In genomic region chr7:102715718-102716117, GRCh38 we compare ENCODE assay signal across 7 cellular contexts. TPM values are rescaled to one million over a fixed set of nuclear protein-coding genes. Genes with fewer than 3 reads are reported as not detected.
DNase-seq lines count a peak whose midpoint lies in the region; ATAC-seq, FAIRE-seq and TF ChIP-seq lines count a peak whose summit lies in the region.
"Not testable (repeated sequence)": the region's sequence is repeated elsewhere in the genome, so short reads cannot be mapped to it uniquely, and the experiment has no call there.

No MANE protein-coding gene starts in this region.

- not testable (repeated sequence) for H3K36me3 ChIP-seq in PC-3 (ENCODE audit: low read depth, low read length); GM12878 (ENCODE audit: control insufficient read depth in 2 of 2, insufficient read depth in 2 of 2, low read length in 1 of 2); HepG2 (replicated peaks in 1 of 2; ENCODE audit: control insufficient read depth in 1 of 2, insufficient read depth in 2 of 2, low read length in 2 of 2)

- not testable (repeated sequence) for DNase-seq in PC-3; HepG2 (ENCODE audit: low spot score)
- DNase-seq in GM12878 (ENCODE audit: low read depth, low spot score) = peak; percentile 15

- not testable (repeated sequence) for H3K4me1 ChIP-seq in PC-3 (ENCODE audit: insufficient read depth, low read length); GM12878 (ENCODE audit: control insufficient read depth, insufficient read depth, low read length); HepG2 (ENCODE audit: insufficient read depth, low read length)

- H4K20me1 ChIP-seq in PC-3 (ENCODE audit: low read length); GM12878 (ENCODE audit: control insufficient read depth, insufficient read depth); HepG2 (ENCODE audit: insufficient read depth, low read length): not testable (repeated sequence)

- TF ChIP-seq POLR2A in GM12878 (IDR thresholded peaks at IDR 0.05; ENCODE audit: low read depth, low read length); HepG2 (IDR thresholded peaks at IDR 0.05; ENCODE audit: insufficient read depth in 1 of 2, low read depth in 2 of 2, low read length in 2 of 2): not testable (repeated sequence)

- peak; percentile 18 for FAIRE-seq in GM12878 (lab: Jason Lieb, UNC)
- FAIRE-seq in HepG2 (lab: Jason Lieb, UNC) = not testable (repeated sequence)

- TF ChIP-seq EP300 in GM12878 (IDR thresholded peaks at IDR 0.05; ENCODE audit: borderline replicate concordance in 1 of 2, control insufficient read depth in 1 of 2, low read depth in 2 of 2, low read length in 2 of 2); HepG2 (IDR thresholded peaks at IDR 0.05; ENCODE audit: low read depth in 2 of 2, low read length in 2 of 2); HepG2 (CRISPR knock-in tag; IDR thresholded peaks at IDR 0.05; ENCODE audit: borderline replicate concordance): not testable (repeated sequence)

- not testable (repeated sequence) for H3K4me3 ChIP-seq in PC-3 (ENCODE audit: low read length); GM12878; HepG2 (replicated peaks in 1 of 3; ENCODE audit: insufficient read depth in 1 of 3, low read depth in 2 of 3, low read length in 3 of 3)

- in situ Hi-C loops in GM12878 (cut with MboI); HepG2 (cut with HindIII; ENCODE audit: extremely low pct_ligation_motif_present, low pct_unique_long_range_greater_than_20kb): not testable (repeated sequence)

- CTCF ChIA-PET in PC-3 (lab: Charles Lee); HepG2 (lab: Yijun Ruan, JAX; ENCODE audit: low intra/inter-chr PET ratio, low total read pairs): not testable (repeated sequence)
- CTCF ChIA-PET in GM12878 (lab: Yijun Ruan, JAX) = interaction anchor here (1.1 kb wide), 1 partner anchor 33 kb away, joined by 3 read pairs; the partner anchor contains the start of gene FAM185A

- not testable (repeated sequence) for H3K4me2 ChIP-seq in PC-3 (ENCODE audit: low read length); GM12878 (ENCODE audit: control insufficient read depth, insufficient read depth); HepG2 (ENCODE audit: low read depth, low read length)

- RAD21 ChIA-PET in GM12878 (lab: Charles Lee; ENCODE audit: unreplicated experiment) = not testable (repeated sequence)

- not testable (repeated sequence) for H3K27ac ChIP-seq in PC-3 (ENCODE audit: low read length); GM12878 (ENCODE audit: control insufficient read depth, insufficient read depth); HepG2 (ENCODE audit: extremely low read length, insufficient read depth, low read length)

- not testable (repeated sequence) for BruUV-seq in PC-3 (replicated peaks; lab: Mats Ljungman, UMichigan); GM12878 (replicated peaks; lab: Mats Ljungman, UMichigan); HepG2 (replicated peaks; lab: Mats Ljungman, UMichigan)

- H3K9me3 ChIP-seq in PC-3 (ENCODE audit: low read length); GM12878 (replicated peaks; ENCODE audit: control insufficient read depth, insufficient read depth, low read length); HepG2 (ENCODE audit: low read length): not testable (repeated sequence)

- ATAC-seq in GM18519 (IDR thresholded peaks at IDR 0.05; ENCODE audit: low FRiP score, unreplicated experiment) (peak; percentile 51), GM21381 (IDR thresholded peaks at IDR 0.05; ENCODE audit: unreplicated experiment) (peak; percentile 37), HG02840 (IDR thresholded peaks at IDR 0.05; ENCODE audit: low FRiP score, unreplicated experiment) (peak; percentile 36), HG03378 (IDR thresholded peaks at IDR 0.05; ENCODE audit: unreplicated experiment) (peak; percentile 56), PC-3 (peak; percentile 14; the same call in 1 of the 2 replicates), GM12878 (peak; percentile 68), HepG2 (peak; percentile 88)

- TF ChIP-seq CTCF in PC-3 (conservative IDR thresholded peaks at IDR 0.05; ENCODE audit: low read depth, low read length); GM12878 (IDR thresholded peaks at IDR 0.05 in 2 of 3, conservative IDR thresholded peaks at IDR 0.05 in 1 of 3; ENCODE audit: control insufficient read depth in 2 of 3, extremely low read depth in 1 of 3, insufficient read depth in 1 of 3, low read depth in 3 of 3, low read length in 3 of 3); HepG2 (CRISPR knock-in tag; IDR thresholded peaks at IDR 0.05): not testable (repeated sequence)

- intact Hi-C loops in PC-3 (cut with micrococcal nuclease); GM12878 (cut with micrococcal nuclease; ENCODE audit: unreplicated experiment); HepG2 (cut with micrococcal nuclease; ENCODE audit: unreplicated experiment): not testable (repeated sequence)

- not testable (repeated sequence) for H2AFZ ChIP-seq in PC-3 (ENCODE audit: low read length); GM12878 (ENCODE audit: control insufficient read depth, low read depth, low read length); HepG2 (ENCODE audit: low read length)

- SMC1A ChIA-PET in GM12878 (lab: Charles Lee; ENCODE audit: uncharacterized antibody, unreplicated experiment) = not testable (repeated sequence)

- 0 out of 2 replicates have a peak, but pooled peaks have one; percentile 15 for TF ChIP-seq RAD21 in GM12878 (IDR thresholded peaks at IDR 0.05; ENCODE audit: insufficient read depth, low read depth, low read length)
- not testable (repeated sequence) for TF ChIP-seq RAD21 in HepG2 (CRISPR knock-in tag; IDR thresholded peaks at IDR 0.05)

- POLR2A ChIA-PET in PC-3 (lab: Charles Lee; ENCODE audit: unreplicated experiment); GM12878 (lab: Charles Lee); HepG2 (lab: Yijun Ruan, JAX): not testable (repeated sequence)

- H3K9ac ChIP-seq in PC-3 (ENCODE audit: low read length); GM12878 (ENCODE audit: control insufficient read depth, insufficient read depth, low read length); HepG2 (ENCODE audit: insufficient read depth, low read depth, low read length): not testable (repeated sequence)

- H3K27me3 ChIP-seq in PC-3 (ENCODE audit: low read length); GM12878 (replicated peaks in 1 of 2; ENCODE audit: control insufficient read depth in 2 of 2, insufficient read depth in 2 of 2, low read length in 1 of 2); HepG2 (ENCODE audit: control insufficient read depth in 1 of 2, insufficient read depth in 2 of 2, low read length in 2 of 2): not testable (repeated sequence)

- H3K9me2 ChIP-seq in PC-3 (replicated peaks; ENCODE audit: low read length) = not testable (repeated sequence)

- not testable (repeated sequence) for H3F3A ChIP-seq in PC-3 (ENCODE audit: low read length, unreplicated experiment)

- H3K79me2 ChIP-seq in PC-3 (ENCODE audit: low read length); GM12878 (ENCODE audit: control insufficient read depth, insufficient read depth, low read length); HepG2 (ENCODE audit: insufficient read depth, low read length): not testable (repeated sequence)

- WGBS in GM12878 (ENCODE audit: insufficient coverage, insufficient replicate concordance, low lambda C conversion rate, missing lambda C conversion rate) = 3% methylated on average over 3 of the region's 3 CpGs
- no CpG with 5 or more reads among the region's 3 CpGs for WGBS in HepG2 (ENCODE audit: low lambda C conversion rate)

RNA-seq across cellular contexts. Expression of gene FAM185A, which starts 33.1 kb away (rescaled TPM):
- total RNA-seq in PC-3 (2014; rRNA removed) (10.0 and 12.8 TPM in 2 replicates), GM12878 (2014; rRNA removed) (12.8 and 14.9 TPM in 2 replicates), GM12878 (2014; rRNA removed; fragmentation: Illumina TruSeq; extraction: Trizol) (7.8 and 11.6 TPM in 2 replicates), GM12878 (2021) (8.0 and 10.3 TPM in 2 replicates), HepG2 (2016; rRNA removed; fragmentation: Illumina TruSeq; extraction: Trizol) (11.6 and 12.9 TPM in 2 replicates)
- 47.0 and 52.3 TPM in 2 replicates for total RNA-seq in GM12878 (2013; cell fraction: nucleolus; rRNA removed)
- 2.5 TPM for polyA plus RNA-seq in GM12878 (2011; ENCODE audit: low read depth)
- polyA plus RNA-seq in GM12878 (2011; rRNA removed) (9.1 and 14.5 TPM in 2 replicates), GM12878 (2014; fragmentation: Illumina TruSeq; extraction: Trizol) (7.1 and 12.7 TPM in 2 replicates), GM12878 (2014; fragmentation: Nextera tagmentation; extraction: Ambion mirVana) (1 to 10 TPM; 1.9 to 2.2 TPM), GM12878 (2014; rRNA removed) (9.6 TPM in 2 replicates), GM12878 (2016; fragmentation: Nextera tagmentation; extraction: Ambion mirVana) (10 to 100 TPM in 1 of 2 experiments, 1 to 10 TPM in 1; 9.7 to 10.7 TPM), HepG2 (2011; rRNA removed) (5.0 and 5.4 TPM in 2 replicates)
- polyA plus RNA-seq in GM12878 (2011; cell fraction: cytosol; rRNA removed) = 5.3 and 8.6 TPM in 2 replicates
- 12.7 and 18.3 TPM in 2 replicates for polyA plus RNA-seq in GM12878 (2011; cell fraction: nucleus; rRNA removed)
- polyA plus RNA-seq in GM12878 (2012) = 4.5 and 4.7 TPM in 2 replicates
- polyA minus RNA-seq in GM12878 (2011; rRNA and poly(A)+ RNA removed) = 8.0 and 10.4 TPM in 2 replicates
- 2.6 and 2.9 TPM in 2 replicates for polyA minus RNA-seq in GM12878 (2011; cell fraction: cytosol; rRNA and poly(A)+ RNA removed)
- 18.7 and 37.0 TPM in 2 replicates for polyA minus RNA-seq in GM12878 (2011; cell fraction: nucleus; rRNA and poly(A)+ RNA removed)
- total RNA-seq in HepG2 (2016; cell fraction: cytosol; rRNA removed; fragmentation: Illumina TruSeq; extraction: Trizol; ENCODE audit: low read depth) = 5.0 and 6.2 TPM in 2 replicates
- total RNA-seq in HepG2 (2016; cell fraction: insoluble cytoplasmic fraction; rRNA removed; fragmentation: Illumina TruSeq; extraction: Trizol) = 10.9 and 11.9 TPM in 2 replicates
- total RNA-seq in HepG2 (2016; cell fraction: membrane; rRNA removed; fragmentation: Illumina TruSeq; extraction: Trizol) = 4.1 and 5.3 TPM in 2 replicates
- 18.2 and 19.6 TPM in 2 replicates for total RNA-seq in HepG2 (2016; cell fraction: nucleus; rRNA removed; fragmentation: Illumina TruSeq; extraction: Trizol)
- 4.1 and 5.4 TPM in 2 replicates for polyA plus RNA-seq in HepG2 (2011; cell fraction: cytosol; rRNA removed)
- polyA plus RNA-seq in HepG2 (2011; cell fraction: nucleus; rRNA removed) = 15.7 and 15.8 TPM in 2 replicates
- 1.7 and 5.4 TPM in 2 replicates for polyA plus RNA-seq in HepG2 (2012)
- polyA plus RNA-seq in HepG2 (2016; cell fraction: cytosol; fragmentation: Illumina TruSeq; extraction: Trizol; ENCODE audit: low read depth) = 1.1 and 1.3 TPM in 2 replicates
- 9.7 and 10.4 TPM in 2 replicates for polyA plus RNA-seq in HepG2 (2016; cell fraction: insoluble cytoplasmic fraction; fragmentation: Illumina TruSeq; extraction: Trizol; ENCODE audit: low read depth)
- 2.2 and 2.6 TPM in 2 replicates for polyA plus RNA-seq in HepG2 (2016; cell fraction: membrane; fragmentation: Illumina TruSeq; extraction: Trizol; ENCODE audit: low read depth)
- 10.1 and 11.2 TPM in 2 replicates for polyA plus RNA-seq in HepG2 (2016; cell fraction: nucleus; fragmentation: Illumina TruSeq; extraction: Trizol; ENCODE audit: insufficient read depth, low read depth)
- 12.2 TPM in 2 replicates for polyA minus RNA-seq in HepG2 (2011; rRNA and poly(A)+ RNA removed; ENCODE audit: low replicate concordance)
- polyA minus RNA-seq in HepG2 (2011; cell fraction: cytosol; rRNA and poly(A)+ RNA removed) = 5.0 and 6.1 TPM in 2 replicates
- 25.9 and 26.7 TPM in 2 replicates for polyA minus RNA-seq in HepG2 (2011; cell fraction: nucleus; rRNA and poly(A)+ RNA removed)

RNA-seq across cellular contexts. Expression of gene POLR2J2, which starts 44.3 kb away (rescaled TPM):
- total RNA-seq in PC-3 (2014; rRNA removed) (3.6 and 4.1 TPM in 2 replicates), GM12878 (2014; rRNA removed) (3.4 and 4.4 TPM in 2 replicates), GM12878 (2014; rRNA removed; fragmentation: Illumina TruSeq; extraction: Trizol) (4.9 and 5.6 TPM in 2 replicates), GM12878 (2021) (6.7 and 11.4 TPM in 2 replicates), HepG2 (2016; rRNA removed; fragmentation: Illumina TruSeq; extraction: Trizol) (0.22 and 1.6 TPM in 2 replicates)
- total RNA-seq in GM12878 (2013; cell fraction: nucleolus; rRNA removed) = 95.5 and 101 TPM in 2 replicates
- polyA plus RNA-seq in GM12878 (2011; ENCODE audit: low read depth) = 1.6 TPM
- polyA plus RNA-seq in GM12878 (2011; rRNA removed) (7.1 and 7.7 TPM in 2 replicates), GM12878 (2014; fragmentation: Illumina TruSeq; extraction: Trizol) (3.2 and 4.5 TPM in 2 replicates), GM12878 (2014; fragmentation: Nextera tagmentation; extraction: Ambion mirVana) (1 to 10 TPM in 1 of 2 experiments, under 1 TPM in 1; 0.80 to 1.3 TPM), GM12878 (2014; rRNA removed) (8.0 and 10.5 TPM in 2 replicates), GM12878 (2016; fragmentation: Nextera tagmentation; extraction: Ambion mirVana) (10 to 100 TPM; 14.0 to 16.3 TPM), HepG2 (2011; rRNA removed) (2.7 and 2.8 TPM in 2 replicates)
- polyA plus RNA-seq in GM12878 (2011; cell fraction: cytosol; rRNA removed) = 4.2 and 7.6 TPM in 2 replicates
- 19.9 and 22.7 TPM in 2 replicates for polyA plus RNA-seq in GM12878 (2011; cell fraction: nucleus; rRNA removed)
- 2.1 and 2.6 TPM in 2 replicates for polyA plus RNA-seq in GM12878 (2012)
- polyA minus RNA-seq in GM12878 (2011; rRNA and poly(A)+ RNA removed) = 10.2 and 18.2 TPM in 2 replicates
- polyA minus RNA-seq in GM12878 (2011; cell fraction: cytosol; rRNA and poly(A)+ RNA removed) = 0.52 and 2.0 TPM in 2 replicates
- 10.2 and 21.3 TPM in 2 replicates for polyA minus RNA-seq in GM12878 (2011; cell fraction: nucleus; rRNA and poly(A)+ RNA removed)
- total RNA-seq in HepG2 (2016; cell fraction: cytosol; rRNA removed; fragmentation: Illumina TruSeq; extraction: Trizol; ENCODE audit: low read depth) = 1.3 and 1.4 TPM in 2 replicates
- total RNA-seq in HepG2 (2016; cell fraction: insoluble cytoplasmic fraction; rRNA removed; fragmentation: Illumina TruSeq; extraction: Trizol) = 0.51 and 1.3 TPM in 2 replicates
- total RNA-seq in HepG2 (2016; cell fraction: membrane; rRNA removed; fragmentation: Illumina TruSeq; extraction: Trizol) = 0.71 and 1.00 TPM in 2 replicates
- 4.8 TPM in 2 replicates for total RNA-seq in HepG2 (2016; cell fraction: nucleus; rRNA removed; fragmentation: Illumina TruSeq; extraction: Trizol)
- polyA plus RNA-seq in HepG2 (2011; cell fraction: cytosol; rRNA removed) = 0.05 and 0.21 TPM in 2 replicates
- 6.0 and 6.4 TPM in 2 replicates for polyA plus RNA-seq in HepG2 (2011; cell fraction: nucleus; rRNA removed)
- 0.88 and 1.0 TPM in 2 replicates for polyA plus RNA-seq in HepG2 (2012)
- 0.14 TPM in 1 of 2 replicates, not detected in the other for polyA plus RNA-seq in HepG2 (2016; cell fraction: cytosol; fragmentation: Illumina TruSeq; extraction: Trizol; ENCODE audit: low read depth)
- polyA plus RNA-seq in HepG2 (2016; cell fraction: insoluble cytoplasmic fraction; fragmentation: Illumina TruSeq; extraction: Trizol; ENCODE audit: low read depth) = 0.17 and 0.29 TPM in 2 replicates
- 0.28 TPM in 1 of 2 replicates, not detected in the other for polyA plus RNA-seq in HepG2 (2016; cell fraction: membrane; fragmentation: Illumina TruSeq; extraction: Trizol; ENCODE audit: low read depth)
- 5.0 and 6.1 TPM in 2 replicates for polyA plus RNA-seq in HepG2 (2016; cell fraction: nucleus; fragmentation: Illumina TruSeq; extraction: Trizol; ENCODE audit: insufficient read depth, low read depth)
- polyA minus RNA-seq in HepG2 (2011; rRNA and poly(A)+ RNA removed; ENCODE audit: low replicate concordance) = 7.6 and 8.3 TPM in 2 replicates
- polyA minus RNA-seq in HepG2 (2011; cell fraction: cytosol; rRNA and poly(A)+ RNA removed) = 0.40 TPM in 1 of 2 replicates, not detected in the other
- polyA minus RNA-seq in HepG2 (2011; cell fraction: nucleus; rRNA and poly(A)+ RNA removed) = 8.9 and 14.3 TPM in 2 replicates

Comparison
In these comparisons a context has a peak if more than half of its experiments do, and no peak if none do; other contexts are left out.
1. ATAC-seq: peak in every context shown above with its lines; median percentile 88 in HepG2; 68 in GM12878; 56 in HG03378; 51 in GM18519; 37 in GM21381; 36 in HG02840; 14 in PC-3.